ENCODE assay signal across 2 cellular contexts in the genomic region with DNA sequence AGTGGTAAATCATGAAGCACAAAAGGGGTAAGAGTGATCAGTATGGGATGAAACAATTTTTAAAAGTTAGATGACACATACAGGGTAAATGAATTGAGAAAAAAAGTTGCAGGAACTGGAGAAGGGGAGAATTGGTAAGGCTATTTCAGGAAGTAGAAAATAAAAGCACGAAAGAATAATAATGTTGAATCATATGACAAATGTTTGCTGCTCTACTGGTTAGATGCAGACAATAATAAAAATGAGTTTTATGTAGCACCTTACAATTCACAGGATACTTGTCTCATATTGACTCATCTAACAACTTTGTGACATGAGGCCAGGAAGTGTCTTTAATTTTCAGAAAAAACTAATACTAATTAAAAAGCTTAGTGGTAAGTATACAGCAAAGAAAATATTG.
TF ChIP-seq lines count a peak whose summit lies in the region.

No MANE protein-coding gene starts in this region.

TF ChIP-seq in GM12878, 131 proteins besides CTCF, POLR2A, EP300 and RAD21 (continued from another document):
- TF ChIP-seq, protein P1, sequence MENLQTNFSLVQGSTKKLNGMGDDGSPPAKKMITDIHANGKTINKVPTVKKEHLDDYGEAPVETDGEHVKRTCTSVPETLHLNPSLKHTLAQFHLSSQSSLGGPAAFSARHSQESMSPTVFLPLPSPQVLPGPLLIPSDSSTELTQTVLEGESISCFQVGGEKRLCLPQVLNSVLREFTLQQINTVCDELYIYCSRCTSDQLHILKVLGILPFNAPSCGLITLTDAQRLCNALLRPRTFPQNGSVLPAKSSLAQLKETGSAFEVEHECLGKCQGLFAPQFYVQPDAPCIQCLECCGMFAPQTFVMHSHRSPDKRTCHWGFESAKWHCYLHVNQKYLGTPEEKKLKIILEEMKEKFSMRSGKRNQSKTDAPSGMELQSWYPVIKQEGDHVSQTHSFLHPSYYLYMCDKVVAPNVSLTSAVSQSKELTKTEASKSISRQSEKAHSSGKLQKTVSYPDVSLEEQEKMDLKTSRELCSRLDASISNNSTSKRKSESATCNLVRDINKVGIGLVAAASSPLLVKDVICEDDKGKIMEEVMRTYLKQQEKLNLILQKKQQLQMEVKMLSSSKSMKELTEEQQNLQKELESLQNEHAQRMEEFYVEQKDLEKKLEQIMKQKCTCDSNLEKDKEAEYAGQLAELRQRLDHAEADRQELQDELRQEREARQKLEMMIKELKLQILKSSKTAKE (IDR thresholded peaks at IDR 0.05; ENCODE audit: low read depth, poor library complexity, severe bottlenecking), result no peak
- TF ChIP-seq TCF7 (IDR thresholded peaks at IDR 0.05; ENCODE audit: borderline replicate concordance), result no peak

TF ChIP-seq in neural cell, 6 proteins besides CTCF, POLR2A, EP300 and RAD21 (continued from another document):
- TF ChIP-seq MXI1 (conservative IDR thresholded peaks at IDR 0.05; ENCODE audit: poor library complexity, severe bottlenecking), result no peak
- TF ChIP-seq SMC3 (conservative IDR thresholded peaks at IDR 0.05; ENCODE audit: poor library complexity), result no peak
